ENCODE assay signal across 11 cellular contexts in genomic region chr9:131272212-131272611, GRCh38. TPM values are rescaled to one million over a fixed set of nuclear protein-coding genes. Genes with fewer than 3 reads are reported as not detected.
DNase-seq lines count a peak whose midpoint lies in the region; ATAC-seq, FAIRE-seq and TF ChIP-seq lines count a peak whose summit lies in the region.
"Had no signal": no experiment of that assay in that cellular context is flagged by ENCODE, and none has a peak within 500 bp of the region (broad histone marks: within the 10 kb centered on the region; RNA-seq: fewer than 3 reads in every experiment).

No MANE protein-coding gene starts in this region.

- POLR2A ChIA-PET in OCI-LY7 (lab: Charles Lee) = interaction anchor here (1.2 to 7.9 kb wide), 2 partner anchors 9 to 17 kb away, joined by 5 to 132 read pairs; no protein-coding TSS in a partner anchor

- H2AFZ ChIP-seq in OCI-LY7 (ENCODE audit: low read length) = no peak overlapping the region

- H3K9me2 ChIP-seq in OCI-LY7 (ENCODE audit: insufficient read depth, low read length) = no peaks in the 10 kb centered on the region

- peak; percentile 27 for TF ChIP-seq CTCF in GM12873 (IDR thresholded peaks at IDR 0.05; ENCODE audit: insufficient read depth, low read depth, low read length, missing control alignments)
- no peak for TF ChIP-seq CTCF in OCI-LY7 (conservative IDR thresholded peaks at IDR 0.05; ENCODE audit: low read length)
- TF ChIP-seq CTCF in endothelial cell (IDR thresholded peaks at IDR 0.05; ENCODE audit: unreplicated experiment) = no peak

- CTCF ChIA-PET in OCI-LY7 (lab: Charles Lee; ENCODE audit: unreplicated experiment) = interaction anchor here (0.8 kb wide), 2 partner anchors 16 to 21 kb away, joined by 3 to 4 read pairs; no protein-coding TSS in a partner anchor

- H3K36me3 ChIP-seq in OCI-LY7 (ENCODE audit: insufficient read depth, low read length) (peaks cover 24% of the 10 kb centered on the region), small intestine (ENCODE audit: control insufficient read depth in 2 of 2, insufficient read depth in 2 of 2, low read length in 2 of 2) (no peaks in the 10 kb centered on the region)

- H3K27me3 ChIP-seq in small intestine (ENCODE audit: control insufficient read depth in 2 of 2, insufficient read depth in 2 of 2, low read length in 2 of 2) = no peaks in the 10 kb centered on the region

- no peak overlapping the region for H3K4me3 Mint-ChIP-seq in endothelial cell (ENCODE audit: unreplicated experiment)

- peak overlapping the region; percentile 98 for H3K27ac ChIP-seq in OCI-LY7 (ENCODE audit: low read depth, low read length, poor library complexity, severe bottlenecking)
- H3K27ac ChIP-seq in small intestine (ENCODE audit: low read depth in 1 of 2, low read length in 1 of 2) = peak overlapping the region; percentile 22 to 76

- H3K79me2 ChIP-seq in OCI-LY7 (ENCODE audit: insufficient read depth, low read depth, low read length) = peaks cover 92% of the 10 kb centered on the region

- H4K20me1 ChIP-seq in OCI-LY7 (ENCODE audit: insufficient read depth, low read length) = no peaks in the 10 kb centered on the region

- H3K27ac Mint-ChIP-seq in endothelial cell (ENCODE audit: unreplicated experiment) = peak overlapping the region; percentile 72

- H3K27me3 Mint-ChIP-seq in endothelial cell (ENCODE audit: unreplicated experiment) = peaks cover 7% of the 10 kb centered on the region

- FAIRE-seq in small intestine (lab: Jason Lieb, UNC) = no peak

- peak overlapping the region; percentile 56 for H3K4me3 ChIP-seq in OCI-LY7 (ENCODE audit: low read depth, low read length, poor library complexity, severe bottlenecking)
- H3K4me3 ChIP-seq in small intestine (ENCODE audit: low read depth in 1 of 2, low read length in 2 of 2) = peak overlapping the region in 1 of 2 donors; percentile 12

- H3K4me1 ChIP-seq in OCI-LY7 (ENCODE audit: insufficient read depth, low read length, poor library complexity, severe bottlenecking) (peaks cover 69% of the 10 kb centered on the region), small intestine (ENCODE audit: control insufficient read depth in 2 of 2, insufficient read depth in 1 of 2, low read depth in 1 of 2, low read length in 1 of 2) (peaks cover 0 to 7% of the 10 kb centered on the region in 2 donors)

- DNase-seq in OCI-LY7 (ENCODE audit: low spot score) = peak; percentile 36
- DNase-seq in endothelial cell (ENCODE audit: low spot score) = no peak
- DNase-seq in small intestine = no peak
- no peak for DNase-seq in DMS53 (lab: John Stamatoyannopoulos, UW)
- no peak for DNase-seq in NCI-H345 treated with DMSO at 0.1 percent for 48 hours (lab: John Stamatoyannopoulos, UW; ENCODE audit: unreplicated experiment)
- DNase-seq: activated gamma-delta T cell treated with Interleukin-2 at 50 U/mL for 16 hours, DMS79 treated with DMSO at 0.1 percent for 48 hours, GOT3, T-helper 9 cell had no signal

- no peak for ATAC-seq in GM19397 (IDR thresholded peaks at IDR 0.05; ENCODE audit: unreplicated experiment)

- BruUV-seq in OCI-LY7 (replicated peaks; lab: Mats Ljungman, UMichigan) = no TSS peak

- intact Hi-C loops in OCI-LY7 (cut with micrococcal nuclease; ENCODE audit: unreplicated experiment) = loop anchor here (10.0 kb wide), 1 partner anchor 403 kb away; no protein-coding TSS in a partner anchor

- peaks cover 22% of the 10 kb centered on the region for H3K36me3 Mint-ChIP-seq in endothelial cell (ENCODE audit: low read depth, unreplicated experiment)

- peaks cover 62% of the 10 kb centered on the region for H3K4me1 Mint-ChIP-seq in endothelial cell (ENCODE audit: unreplicated experiment)

- WGBS in small intestine, 3 donors = 76 to 86% (median 77%) methylated on average over 3 of the region's 3 CpGs

- H3K9me3 ChIP-seq in OCI-LY7 (ENCODE audit: low read length) (no peaks in the 10 kb centered on the region), small intestine (ENCODE audit: control insufficient read depth, low read depth) (no peaks in the 10 kb centered on the region)

- peak overlapping the region; percentile 74 for H3K4me2 ChIP-seq in OCI-LY7 (ENCODE audit: low read length)

- no peaks in the 10 kb centered on the region for H3K9me3 Mint-ChIP-seq in endothelial cell (ENCODE audit: unreplicated experiment)

RNA-seq across cellular contexts. Expression of gene FAM78A, which starts 4.1 kb away (rescaled TPM):
- total RNA-seq in OCI-LY7 (2014; rRNA removed; shearing (Covaris generic)) = 17.8 and 25.0 TPM in 2 replicates
- total RNA-seq in OCI-LY7 (2022) (35.0 and 38.4 TPM in 2 replicates), endothelial cell (ENCODE audit: unreplicated experiment) (73.4 TPM)
- 1 to 10 TPM in 2 of 3 donors, under 1 TPM in 1; 0.89 to 3.2 (median 1.9) TPM for polyA plus RNA-seq in small intestine

RNA-seq across cellular contexts. Expression of gene PLPP7, which starts 17.3 kb away (rescaled TPM):
- total RNA-seq in OCI-LY7 (2014; rRNA removed; shearing (Covaris generic)) = 0.16 and 0.46 TPM in 2 replicates
- 0.11 and 0.28 TPM in 2 replicates for total RNA-seq in OCI-LY7 (2022)
- total RNA-seq in endothelial cell (ENCODE audit: unreplicated experiment) = 4.9 TPM
- polyA plus RNA-seq in small intestine = 1 to 10 TPM in 1 of 3 donors, under 1 TPM in 1, not detected in 1; 0.54 to 1.9 TPM
